Comparison of ENCODE assay signal across 1 cellular context in the genomic region with DNA sequence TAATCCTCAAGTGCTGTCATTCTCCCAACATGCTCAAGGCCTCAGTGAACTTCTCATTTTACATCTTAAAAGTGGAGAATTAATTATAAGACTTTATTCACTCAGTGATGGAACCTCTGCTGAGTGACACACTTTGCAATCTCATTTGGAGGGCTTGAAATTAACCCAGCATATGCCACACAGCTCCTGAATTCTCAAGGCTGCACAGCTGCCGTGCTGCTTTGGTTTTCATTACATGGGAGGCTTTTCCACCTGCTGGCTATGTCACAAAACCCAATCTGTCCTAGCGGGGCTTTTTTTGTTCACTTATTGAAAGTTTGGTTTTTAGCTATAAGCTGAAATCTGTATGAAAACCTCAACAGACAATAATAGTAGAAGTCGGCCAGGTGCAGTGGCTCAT.
TF ChIP-seq lines count a peak whose summit lies in the region.

No MANE protein-coding gene starts in this region.

TF ChIP-seq in GM23338, 12 proteins besides CTCF, POLR2A, EP300 and RAD21 (continued from another document):
- no peak for TF ChIP-seq ETS1 (IDR thresholded peaks at IDR 0.05)
- TF ChIP-seq EZH2 (IDR thresholded peaks at IDR 0.05; ENCODE audit: low read depth, unreplicated experiment): no peak
- no peak for TF ChIP-seq POLR2AphosphoS5 (IDR thresholded peaks at IDR 0.05; ENCODE audit: low read depth)
- TF ChIP-seq EZH2phosphoT487 (IDR thresholded peaks at IDR 0.05; ENCODE audit: unreplicated experiment): no peak
TF ChIP-seq in GM23338: peak in this region for 0.
